8 cellular contexts compared by ENCODE assay signal in the genomic region with DNA sequence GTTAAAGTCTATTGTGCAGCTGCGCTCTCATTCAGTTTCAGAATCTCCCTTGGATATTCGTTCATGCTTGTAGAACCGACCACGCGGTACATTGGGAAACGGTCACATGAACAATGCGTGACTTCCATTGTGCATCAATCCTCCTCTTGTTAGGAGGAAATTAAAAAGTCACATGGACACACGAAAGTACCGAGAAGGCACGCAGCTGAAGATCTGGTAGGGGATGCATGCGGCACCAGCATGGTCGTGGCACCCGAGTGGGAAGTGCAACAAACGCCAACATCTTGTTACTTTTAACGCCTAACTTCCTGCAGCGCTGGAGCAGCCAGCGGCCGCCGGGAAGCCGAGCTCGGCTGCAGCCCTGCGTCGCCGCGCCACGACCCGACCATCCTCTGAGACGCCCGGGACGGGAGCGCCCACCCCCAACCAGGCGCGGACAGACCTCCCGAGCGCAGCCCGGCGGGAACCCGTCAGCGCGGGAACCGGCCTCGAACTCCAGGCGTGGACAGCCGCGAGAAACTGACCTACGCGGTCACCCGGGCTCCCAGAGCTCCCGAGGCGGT. TPM values are rescaled to one million over a fixed set of nuclear protein-coding genes. Genes with fewer than 3 reads are reported as not detected.
DNase-seq lines count a peak whose midpoint lies in the region; ATAC-seq, FAIRE-seq and TF ChIP-seq lines count a peak whose summit lies in the region.

No MANE protein-coding gene starts in this region.

- peak; percentile 25 for ATAC-seq in HG03039 (IDR thresholded peaks at IDR 0.05; ENCODE audit: unreplicated experiment)
- peak; percentile 29 for ATAC-seq in activated B cell treated with CpG ODN at 0.5 μM for 24 hours (ENCODE audit: low read depth)
- no peak for ATAC-seq in HG03095 (IDR thresholded peaks at IDR 0.05; ENCODE audit: unreplicated experiment)

- H3K36me3 Mint-ChIP-seq in activated B cell treated with CpG ODN at 0.5 μM for 24 hours (ENCODE audit: low read depth) = no peaks in the 10 kb centered on the region

- intact Hi-C loops in activated B cell treated with CpG ODN at 0.5 μM for 24 hours (cut with micrococcal nuclease) = loop anchor here (2.0 to 5.0 kb wide), 2 partner anchors 30 to 955 kb away; a partner anchor contains a TSS

- TF ChIP-seq CTCF in activated B cell treated with CpG ODN at 0.5 μM for 24 hours (IDR thresholded peaks at IDR 0.05) = no peak

- in situ Hi-C loops in Caki2 (cut with HindIII; ENCODE audit: low pct_unique_long_range_greater_than_20kb, low sequenced_read_pairs) = no loop called here

- DNase-seq in Caki2 (ENCODE audit: low read depth) (peak; percentile 51), NCI-H345 treated with DMSO at 0.1 percent for 48 hours (lab: John Stamatoyannopoulos, UW; ENCODE audit: unreplicated experiment) (peak; percentile 46), activated B cell treated with CpG ODN at 0.5 μM for 24 hours (peak; percentile 46), lung microvascular endothelial cell (ENCODE audit: low read depth in 2 of 2) (peak; percentile 87 to 92)
- DNase-seq in stimulated activated CD8-positive, alpha-beta memory T cell treated with anti-CD3 and anti-CD28 coated beads, Interleukin-4, amount 100 ng/mL, for 48 hours = peak; percentile 48

- POLR2A ChIA-PET in activated B cell treated with CpG ODN at 0.5 μM for 24 hours (lab: Charles Lee) = interaction anchor here (0.9 to 1.9 kb wide), 2 partner anchors 30 to 31 kb away, joined by 3 to 7 read pairs; a partner anchor contains a TSS

- CTCF ChIA-PET in activated B cell treated with CpG ODN at 0.5 μM for 24 hours (lab: Charles Lee) = no interaction called here

- peaks cover 16% of the 10 kb centered on the region for H3K4me1 Mint-ChIP-seq in activated B cell treated with CpG ODN at 0.5 μM for 24 hours

- FAIRE-seq in endometrium (lab: Jason Lieb, UNC) = peak; percentile 63

- peaks cover 31% of the 10 kb centered on the region for H3K27me3 Mint-ChIP-seq in activated B cell treated with CpG ODN at 0.5 μM for 24 hours

- no peaks in the 10 kb centered on the region for H3K9me3 Mint-ChIP-seq in activated B cell treated with CpG ODN at 0.5 μM for 24 hours

- no peak overlapping the region for H3K27ac Mint-ChIP-seq in activated B cell treated with CpG ODN at 0.5 μM for 24 hours

- H3K4me3 Mint-ChIP-seq in activated B cell treated with CpG ODN at 0.5 μM for 24 hours = peak overlapping the region; percentile 86

RNA-seq across cellular contexts. Expression of a gene that starts 0.4 kb away (rescaled TPM):
- total RNA-seq in Caki2 (2014; rRNA removed; shearing (Covaris generic); ENCODE audit: low replicate concordance) = 28.9 and 52.2 TPM in 2 replicates
- total RNA-seq in activated B cell treated with CpG ODN at 0.5 μM for 24 hours = 0.80 and 0.81 TPM in 2 replicates
- total RNA-seq in lung microvascular endothelial cell = 8.7 and 10.7 TPM in 2 replicates

RNA-seq across cellular contexts. Expression of a gene that starts 29.3 kb away (rescaled TPM):
- 21.7 and 44.7 TPM in 2 replicates for total RNA-seq in Caki2 (2014; rRNA removed; shearing (Covaris generic); ENCODE audit: low replicate concordance)
- total RNA-seq in activated B cell treated with CpG ODN at 0.5 μM for 24 hours (11.6 and 17.4 TPM in 2 replicates), lung microvascular endothelial cell (16.6 and 17.7 TPM in 2 replicates)
